ENCODE assay signal across 23 cellular contexts in the genomic region with DNA sequence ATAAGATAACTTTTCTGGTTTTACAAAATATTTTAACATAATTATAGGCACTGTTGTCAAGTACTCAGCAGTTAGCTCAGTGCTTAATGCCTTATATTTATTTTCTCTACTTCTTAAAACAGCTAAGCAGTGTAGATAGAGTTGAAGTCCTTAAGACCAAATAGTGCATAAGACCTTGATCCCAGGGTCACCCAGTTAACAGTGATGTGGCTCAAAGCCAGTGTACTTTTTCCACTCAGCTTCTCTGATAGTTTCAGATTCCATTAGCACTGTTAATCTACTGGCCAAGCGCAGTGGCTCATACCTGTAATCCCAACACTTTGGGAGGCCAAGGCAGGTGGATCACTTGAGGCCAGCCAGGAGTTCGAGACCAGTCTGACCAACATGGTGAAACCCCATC.
A peak's percentile ranks its signal among the peaks of the same experiment; 100 is the strongest.
DNase-seq lines count a peak whose midpoint lies in the region; ATAC-seq, FAIRE-seq and TF ChIP-seq lines count a peak whose summit lies in the region.
"Had no signal": no experiment of that assay in that cellular context is flagged by ENCODE, and none has a peak within 500 bp of the region (broad histone marks: within the 10 kb centered on the region; RNA-seq: fewer than 3 reads in every experiment).

No MANE protein-coding gene starts in this region.

- TF ChIP-seq CTCF in left ventricle myocardium inferior (IDR thresholded peaks at IDR 0.05; ENCODE audit: borderline replicate concordance) (no peak), heart right ventricle (IDR thresholded peaks at IDR 0.05) (no peak), liver (IDR thresholded peaks at IDR 0.05; ENCODE audit: low read depth, low read length, missing input control) (no peak), pancreas (IDR thresholded peaks at IDR 0.05) (no peak)

- no peak for FAIRE-seq in pancreas (lab: Jason Lieb, UNC)
- FAIRE-seq: A204.1, D721Med, GM12878 had no signal

- WGBS in heart right ventricle, 2 donors, result 75 to 78% methylated on average over 2 of the region's 2 CpGs
- WGBS in liver, result 92% methylated on average over 2 of the region's 2 CpGs
- 45 to 46% methylated on average over 2 of the region's 2 CpGs for WGBS in pancreas, 2 donors

- ATAC-seq in Right ventricle myocardium superior (ENCODE audit: poor library complexity) (peak; percentile 53), heart right ventricle (peak in 5 of 8 donors; percentile 24 to 47 (median 34)), Right ventricle myocardium inferior (no peak), pancreas (peak; percentile 40 to 88 (median 64)), HG03565 (IDR thresholded peaks at IDR 0.05; ENCODE audit: unreplicated experiment) (no peak)
- ATAC-seq: GM12878, GM23338, HCT116 had no signal

- H3K27ac ChIP-seq in left ventricle myocardium inferior (replicated peaks) (no peak overlapping the region), heart right ventricle (no peak overlapping the region), liver (ENCODE audit: low read depth in 1 of 2, low read length in 2 of 2) (no peak overlapping the region), pancreas (no peak overlapping the region)
- H3K27ac ChIP-seq: 22Rv1, BLaER1, C4-2B had no signal

- H3K27me3 ChIP-seq in left ventricle myocardium inferior (ENCODE audit: low read depth) (no peaks in the 10 kb centered on the region), heart right ventricle (no peaks in the 10 kb centered on the region), liver (ENCODE audit: control insufficient read depth in 4 of 4, insufficient read depth in 4 of 4, low read length in 3 of 4) (no peaks in the 10 kb centered on the region), pancreas (no peaks in the 10 kb centered on the region)
- H3K27me3 ChIP-seq: BLaER1 had no signal

- H3K4me1 ChIP-seq in left ventricle myocardium inferior (peaks cover 18% of the 10 kb centered on the region), heart right ventricle (peaks cover 0 to 15% (median 0%) of the 10 kb centered on the region in 9 donors), liver (ENCODE audit: control insufficient read depth in 4 of 4, insufficient read depth in 4 of 4, low read length in 3 of 4) (no peaks in the 10 kb centered on the region), pancreas (no peaks in the 10 kb centered on the region)
- H3K4me1 ChIP-seq: BLaER1 had no signal

- intact Hi-C loops in Right ventricle myocardium superior (cut with DNase I), result no loop called here
- intact Hi-C loops in left ventricle myocardium inferior (cut with micrococcal nuclease), result no loop called here
- intact Hi-C loops in heart right ventricle (cut with DNase I), result no loop called here
- intact Hi-C loops in Right ventricle myocardium inferior (cut with DNase I), result no loop called here
- intact Hi-C loops in pancreas (cut with DNase I), result no loop called here

- no peak for DNase-seq in Right ventricle myocardium superior
- DNase-seq in left ventricle myocardium inferior, result no peak
- DNase-seq in heart right ventricle, result no peak
- DNase-seq in Right ventricle myocardium inferior (ENCODE audit: missing footprints), result no peak
- DNase-seq in pancreas, result peak in 1 of 6 donors; percentile 39
- no peak for DNase-seq in NCI-H1930 (lab: John Stamatoyannopoulos, UW)
- DNase-seq: CD4-positive, alpha-beta T cell; CD8-positive, alpha-beta memory T cell; DMS 273 treated with DMSO at 0.1 percent for 48 hours; DMS79; EL; GDM1; H9 had no signal

- no peak for TF ChIP-seq RAD21 in liver (IDR thresholded peaks at IDR 0.05)

- H3K36me3 ChIP-seq in left ventricle myocardium inferior (peaks cover 89% of the 10 kb centered on the region), heart right ventricle (peaks cover 0 to 100% (median 68%) of the 10 kb centered on the region in 9 donors), liver (ENCODE audit: control insufficient read depth in 4 of 4, insufficient read depth in 3 of 4, low read depth in 1 of 4, low read length in 3 of 4) (peaks cover 12 to 62% (median 54%) of the 10 kb centered on the region in 4 donors), pancreas (peaks cover 0 to 47% (median 15%) of the 10 kb centered on the region in 3 donors)

- no peaks in the 10 kb centered on the region for H3K9me3 ChIP-seq in left ventricle myocardium inferior (replicated peaks)
- no peaks in the 10 kb centered on the region for H3K9me3 ChIP-seq in heart right ventricle
- H3K9me3 ChIP-seq in liver (ENCODE audit: control insufficient read depth in 4 of 4, low read length in 3 of 4), result no peaks in the 10 kb centered on the region
- H3K9me3 ChIP-seq in pancreas, result no peaks in the 10 kb centered on the region
- H3K9me3 ChIP-seq: BLaER1 had no signal

- no peak overlapping the region for H3K9ac ChIP-seq in liver (ENCODE audit: low read depth in 1 of 2, low read length in 2 of 2)
- H3K9ac ChIP-seq: BLaER1 had no signal

- H3K4me3 ChIP-seq in left ventricle myocardium inferior (no peak overlapping the region), heart right ventricle (no peak overlapping the region), liver (ENCODE audit: low read depth in 1 of 3, low read length in 3 of 3) (no peak overlapping the region), pancreas (no peak overlapping the region)
- H3K4me3 ChIP-seq: BLaER1, GM12878, GM23338 had no signal

TF ChIP-seq in liver, 16 proteins besides CTCF, POLR2A, EP300 and RAD21:
- TF ChIP-seq HNF4A (conservative IDR thresholded peaks at IDR 0.05) (peak; percentile 40 to 68), ATF3 (IDR thresholded peaks at IDR 0.05) (no peak), TAF1 (conservative IDR thresholded peaks at IDR 0.05) (no peak), SP1 (IDR thresholded peaks at IDR 0.05) (no peak), FOXA2 (IDR thresholded peaks at IDR 0.05) (no peak), JUND (IDR thresholded peaks at IDR 0.05) (no peak), NR2F2 (IDR thresholded peaks at IDR 0.05) (no peak)
- TF ChIP-seq, protein P1, sequence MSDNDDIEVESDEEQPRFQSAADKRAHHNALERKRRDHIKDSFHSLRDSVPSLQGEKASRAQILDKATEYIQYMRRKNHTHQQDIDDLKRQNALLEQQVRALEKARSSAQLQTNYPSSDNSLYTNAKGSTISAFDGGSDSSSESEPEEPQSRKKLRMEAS (IDR thresholded peaks at IDR 0.05), result no peak

Comparison
In these comparisons a context has a peak if more than half of its experiments do, and no peak if none do; other contexts are left out.
1. ATAC-seq: peak in Right ventricle myocardium superior (single experiment), heart right ventricle (5 of 8) and pancreas (4 of 4); none in Right ventricle myocardium inferior (single experiment) and HG03565 (single experiment).